ENCODE assay signal across 1 cellular context in genomic region chr15:37765809-37766208, GRCh38.
TF ChIP-seq lines count a peak whose summit lies in the region.

No MANE protein-coding gene starts in this region.

TF ChIP-seq in endothelial cell of umbilical vein, 7 proteins besides CTCF, POLR2A, EP300 and RAD21 (continued from another document):
- no peak for TF ChIP-seq POLR2AphosphoS5 (IDR thresholded peaks at IDR 0.05; ENCODE audit: insufficient read depth, low read depth, low read length)
